In genomic region chr19:48308695-48309586, GRCh38 we compare ENCODE assay signal across 11 cellular contexts. TPM values are rescaled to one million over a fixed set of nuclear protein-coding genes. Genes with fewer than 3 reads are reported as not detected.
DNase-seq lines count a peak whose midpoint lies in the region; ATAC-seq and TF ChIP-seq lines count a peak whose summit lies in the region.
"Had no signal": no experiment of that assay in that cellular context is flagged by ENCODE, and none has a peak within 500 bp of the region (broad histone marks: within the 10 kb centered on the region; RNA-seq: fewer than 3 reads in every experiment).

No MANE protein-coding gene starts in this region.

- peak; percentile 2 for DNase-seq in SKM-1 (lab: John Stamatoyannopoulos, UW; ENCODE audit: unreplicated experiment)
- DNase-seq in SKM-1 treated with dmso at 0.1 percent for 144 hours (lab: John Stamatoyannopoulos, UW; ENCODE audit: unreplicated experiment): no peak
- DNase-seq in RWPE2 (ENCODE audit: low spot score): peak; percentile 61
- peak; percentile 39 to 60 for DNase-seq in cardiac muscle cell (ENCODE audit: low read depth in 1 of 2, low spot score in 1 of 2)
- DNase-seq in T-helper 9 cell: no peak
- no peak for DNase-seq in activated naive CD4-positive, alpha-beta T cell treated with anti-CD3 and anti-CD28 coated beads for 36 hours

- no peaks in the 10 kb centered on the region for H3K9me3 Mint-ChIP-seq in activated T-helper 17 cell treated with anti-CD3 and anti-CD28 coated beads, Interleukin-2, amount 50 U/mL, for 72 hours
- H3K9me3 Mint-ChIP-seq in activated naive CD4-positive, alpha-beta T cell treated with anti-CD3 and anti-CD28 coated beads for 36 hours: no peaks in the 10 kb centered on the region

- no peaks in the 10 kb centered on the region for H3K4me1 ChIP-seq in RWPE2 (ENCODE audit: insufficient read depth, poor library complexity, severe bottlenecking)
- H3K4me1 ChIP-seq in cardiac muscle cell (ENCODE audit: low read depth): peaks cover 7% of the 10 kb centered on the region
- peaks cover 12% of the 10 kb centered on the region for H3K4me1 ChIP-seq in thymus (ENCODE audit: control insufficient read depth, insufficient read depth, low read length)

- no peak overlapping the region for H3K27ac ChIP-seq in RWPE2 (ENCODE audit: poor library complexity, severe bottlenecking)
- peak overlapping the region; percentile 51 for H3K27ac ChIP-seq in cardiac muscle cell
- H3K27ac ChIP-seq in thymus (ENCODE audit: low read depth): peak overlapping the region; percentile 36

- H3K4me1 Mint-ChIP-seq in activated T-helper 17 cell treated with anti-CD3 and anti-CD28 coated beads, Interleukin-2, amount 50 U/mL, for 72 hours: no peaks in the 10 kb centered on the region
- no peaks in the 10 kb centered on the region for H3K4me1 Mint-ChIP-seq in activated naive CD4-positive, alpha-beta T cell treated with anti-CD3 and anti-CD28 coated beads for 36 hours (ENCODE audit: low read depth)

- ATAC-seq in RWPE2 (ENCODE audit: low read depth): peak; percentile 35; the same call in 1 of the 3 replicates
- no peak for ATAC-seq in activated T-helper 17 cell treated with anti-CD3 and anti-CD28 coated beads, Interleukin-2, amount 50 U/mL, for 72 hours (replicated peaks)

- H3K27me3 ChIP-seq in RWPE2 (ENCODE audit: insufficient read depth, poor library complexity, severe bottlenecking) (no peaks in the 10 kb centered on the region), cardiac muscle cell (no peaks in the 10 kb centered on the region), thymus (ENCODE audit: control insufficient read depth, insufficient read depth) (no peaks in the 10 kb centered on the region)

- no peaks in the 10 kb centered on the region for H3K27me3 Mint-ChIP-seq in activated T-helper 17 cell treated with anti-CD3 and anti-CD28 coated beads, Interleukin-2, amount 50 U/mL, for 72 hours
- no peaks in the 10 kb centered on the region for H3K27me3 Mint-ChIP-seq in activated naive CD4-positive, alpha-beta T cell treated with anti-CD3 and anti-CD28 coated beads for 36 hours (ENCODE audit: low read depth)

- H3K27ac Mint-ChIP-seq in activated T-helper 17 cell treated with anti-CD3 and anti-CD28 coated beads, Interleukin-2, amount 50 U/mL, for 72 hours: no peak overlapping the region
- no peak overlapping the region for H3K27ac Mint-ChIP-seq in activated naive CD4-positive, alpha-beta T cell treated with anti-CD3 and anti-CD28 coated beads for 36 hours

- 37% methylated on average over 20 of the region's 20 CpGs for WGBS in thymus

- TF ChIP-seq CTCF in RWPE2 (IDR thresholded peaks at IDR 0.05; ENCODE audit: poor library complexity, severe bottlenecking) (no peak), cardiac muscle cell (IDR thresholded peaks at IDR 0.05; ENCODE audit: low read depth, low read length) (peak; percentile 41)

- CTCF ChIA-PET in activated naive CD4-positive, alpha-beta T cell treated with anti-CD3 and anti-CD28 coated beads for 36 hours (lab: Charles Lee): interaction anchor here (0.6 kb wide), 1 partner anchor 42 kb away, joined by 3 read pairs; no protein-coding TSS in a partner anchor

- no peak overlapping the region for H3K4me3 Mint-ChIP-seq in activated T-helper 17 cell treated with anti-CD3 and anti-CD28 coated beads, Interleukin-2, amount 50 U/mL, for 72 hours
- no peak overlapping the region for H3K4me3 Mint-ChIP-seq in activated naive CD4-positive, alpha-beta T cell treated with anti-CD3 and anti-CD28 coated beads for 36 hours

- intact Hi-C loops in activated naive CD4-positive, alpha-beta T cell treated with anti-CD3 and anti-CD28 coated beads for 36 hours (cut with micrococcal nuclease): no loop called here

- H3K4me3 ChIP-seq in RWPE2 (ENCODE audit: severe bottlenecking) (no peak overlapping the region), cardiac muscle cell (no peak overlapping the region), thymus (ENCODE audit: low read length) (no peak overlapping the region)

- H3K36me3 Mint-ChIP-seq in activated T-helper 17 cell treated with anti-CD3 and anti-CD28 coated beads, Interleukin-2, amount 50 U/mL, for 72 hours (ENCODE audit: low read depth): no peaks in the 10 kb centered on the region
- no peaks in the 10 kb centered on the region for H3K36me3 Mint-ChIP-seq in activated naive CD4-positive, alpha-beta T cell treated with anti-CD3 and anti-CD28 coated beads for 36 hours (ENCODE audit: low read depth)

- H3K9me3 ChIP-seq in RWPE2 (ENCODE audit: severe bottlenecking) (no peaks in the 10 kb centered on the region), cardiac muscle cell (ENCODE audit: low read depth) (no peaks in the 10 kb centered on the region), thymus (ENCODE audit: control insufficient read depth) (no peaks in the 10 kb centered on the region)

- no peaks in the 10 kb centered on the region for H3K36me3 ChIP-seq in RWPE2 (ENCODE audit: low read depth)
- H3K36me3 ChIP-seq in cardiac muscle cell: no peaks in the 10 kb centered on the region
- no peaks in the 10 kb centered on the region for H3K36me3 ChIP-seq in thymus (ENCODE audit: control insufficient read depth, insufficient read depth)

RNA-seq across cellular contexts. Expression of gene EMP3, which starts 16.4 kb away (rescaled TPM):
- total RNA-seq in cardiac muscle cell: 32.5 and 39.8 TPM in 2 replicates
- polyA plus RNA-seq in cardiac muscle cell (148 and 160 TPM in 2 replicates), thymus (94.3 TPM)
- total RNA-seq in activated T-helper 17 cell treated with anti-CD3 and anti-CD28 coated beads, Interleukin-2, amount 50 U/mL, for 72 hours: 100 to 1,000 TPM; 190 to 192 TPM
- 100 to 1,000 TPM; 110 to 113 TPM for total RNA-seq in activated naive CD4-positive, alpha-beta T cell treated with anti-CD3 and anti-CD28 coated beads for 36 hours

RNA-seq across cellular contexts. Expression of gene ZNF114, which starts 39.1 kb away (rescaled TPM):
- total RNA-seq in cardiac muscle cell: 4.0 and 5.9 TPM in 2 replicates
- polyA plus RNA-seq in cardiac muscle cell (4.9 and 6.2 TPM in 2 replicates), thymus (0.57 TPM)
- total RNA-seq in activated T-helper 17 cell treated with anti-CD3 and anti-CD28 coated beads, Interleukin-2, amount 50 U/mL, for 72 hours: 1 to 10 TPM in 1 of 2 donors, not detected in 1; 1.4 TPM
- total RNA-seq in activated naive CD4-positive, alpha-beta T cell treated with anti-CD3 and anti-CD28 coated beads for 36 hours: not detected

RNA-seq across cellular contexts. Expression of gene CARD8, which starts 53.2 kb away (rescaled TPM):
- 27.3 and 57.6 TPM in 2 replicates for total RNA-seq in cardiac muscle cell
- polyA plus RNA-seq in cardiac muscle cell (19.1 and 30.4 TPM in 2 replicates), thymus (66.4 TPM)
- total RNA-seq in activated T-helper 17 cell treated with anti-CD3 and anti-CD28 coated beads, Interleukin-2, amount 50 U/mL, for 72 hours: 100 to 1,000 TPM; 161 to 244 TPM
- 100 to 1,000 TPM in 1 of 2 experiments, 10 to 100 TPM in 1; 99.8 to 104 TPM for total RNA-seq in activated naive CD4-positive, alpha-beta T cell treated with anti-CD3 and anti-CD28 coated beads for 36 hours

RNA-seq across cellular contexts. Expression of gene TMEM143, which starts 54.8 kb away (rescaled TPM):
- 17.9 and 29.8 TPM in 2 replicates for total RNA-seq in cardiac muscle cell
- polyA plus RNA-seq in cardiac muscle cell: 38.5 and 68.5 TPM in 2 replicates
- 10.3 TPM for polyA plus RNA-seq in thymus
- 10 to 100 TPM; 20.5 to 33.7 TPM for total RNA-seq in activated T-helper 17 cell treated with anti-CD3 and anti-CD28 coated beads, Interleukin-2, amount 50 U/mL, for 72 hours
- 10 to 100 TPM; 23.9 to 24.1 TPM for total RNA-seq in activated naive CD4-positive, alpha-beta T cell treated with anti-CD3 and anti-CD28 coated beads for 36 hours

RNA-seq across cellular contexts. Expression of gene SYNGR4, which starts 55.2 kb away (rescaled TPM):
- total RNA-seq in cardiac muscle cell: 0.57 TPM in 1 of 2 replicates, not detected in the other
- polyA plus RNA-seq in cardiac muscle cell (not detected in 2 replicates), thymus (0.11 TPM)
- total RNA-seq in activated T-helper 17 cell treated with anti-CD3 and anti-CD28 coated beads, Interleukin-2, amount 50 U/mL, for 72 hours: not detected
- total RNA-seq in activated naive CD4-positive, alpha-beta T cell treated with anti-CD3 and anti-CD28 coated beads for 36 hours: under 1 TPM; 0.50 to 0.52 TPM
- total RNA-seq: glomerular endothelial cell, SK-MEL-5, subcutaneous adipose tissue had no signal

Comparison
In these comparisons a context has a peak if more than half of its experiments do, and no peak if none do; other contexts are left out.
1. DNase-seq: peak in SKM-1 (single experiment), RWPE2 (single experiment) and cardiac muscle cell (2 of 2); none in SKM-1 treated with dmso at 0.1 percent for 144 hours (single experiment), T-helper 9 cell (single experiment) and activated naive CD4-positive, alpha-beta T cell treated with anti-CD3 and anti-CD28 coated beads for 36 hours (single experiment).